In the genomic region with DNA sequence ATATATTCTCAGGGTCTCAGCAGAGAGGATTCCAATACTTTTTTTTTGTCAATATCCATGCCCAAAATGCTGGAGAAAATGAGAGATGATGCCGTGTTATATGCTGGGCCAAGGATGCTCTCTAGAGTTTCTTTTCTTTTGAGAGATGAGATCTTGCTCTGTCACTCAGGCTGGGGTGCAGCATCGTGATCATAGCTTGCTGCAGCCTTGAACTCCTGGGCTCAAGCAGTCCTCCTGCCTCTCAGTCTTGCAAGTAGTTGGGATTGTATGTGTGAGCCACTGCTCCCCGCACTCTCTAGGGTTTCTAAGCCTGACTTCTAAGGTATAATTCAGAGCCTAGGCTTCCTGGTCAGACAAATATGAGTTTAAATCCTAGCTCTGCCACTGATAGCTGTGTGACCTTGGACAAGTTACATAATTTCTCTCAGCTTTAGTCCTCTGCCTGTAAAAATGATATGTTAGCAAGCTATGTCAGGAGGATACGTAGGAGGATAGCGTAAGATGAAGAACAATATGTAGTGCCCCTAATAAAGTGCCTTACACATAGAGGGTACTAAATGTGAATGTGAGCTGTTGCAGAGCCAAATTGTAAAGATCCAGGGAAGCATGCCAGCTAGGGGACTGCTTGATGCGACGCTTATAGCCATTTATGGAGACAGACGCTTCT, we compare ENCODE assay signal across 14 cellular contexts. TPM values are rescaled to one million over a fixed set of nuclear protein-coding genes. Genes with fewer than 3 reads are reported as not detected.
DNase-seq lines count a peak whose midpoint lies in the region; ATAC-seq and TF ChIP-seq lines count a peak whose summit lies in the region.
"Had no signal": no experiment of that assay in that cellular context is flagged by ENCODE, and none has a peak within 500 bp of the region (broad histone marks: within the 10 kb centered on the region; RNA-seq: fewer than 3 reads in every experiment).

No MANE protein-coding gene starts in this region.

- in situ Hi-C loops in GM13976 (cut with MboI; ENCODE audit: low sequenced_read_pairs, unreplicated experiment) = no loop called here

- H3K4me1 ChIP-seq in BLaER1 (peaks cover 65% of the 10 kb centered on the region), rectal smooth muscle tissue (ENCODE audit: control insufficient read depth, insufficient read depth, low read length) (peaks cover 30% of the 10 kb centered on the region), mucosa of descending colon (ENCODE audit: low read depth) (peaks cover 7% of the 10 kb centered on the region)

- H3K9ac ChIP-seq in BLaER1 (no peak overlapping the region), rectal smooth muscle tissue (ENCODE audit: low read length) (peak overlapping the region; percentile 18)

- H3K27ac Mint-ChIP-seq in T-helper 17 cell (peak overlapping the region; percentile 91), glutamatergic neuron (ENCODE audit: unreplicated experiment) (no peak overlapping the region)

- H3K4me3 ChIP-seq in BLaER1 = no peak overlapping the region
- H3K4me3 ChIP-seq in rectal smooth muscle tissue (ENCODE audit: low read length) = peak overlapping the region; percentile 44
- no peak overlapping the region for H3K4me3 ChIP-seq in mucosa of descending colon

- H3K4me1 Mint-ChIP-seq in T-helper 17 cell = peaks cover 15% of the 10 kb centered on the region
- H3K4me1 Mint-ChIP-seq in glutamatergic neuron (ENCODE audit: low read depth, unreplicated experiment) = peaks cover 40% of the 10 kb centered on the region

- H3K27me3 ChIP-seq in BLaER1 (no peaks in the 10 kb centered on the region), rectal smooth muscle tissue (ENCODE audit: control insufficient read depth, insufficient read depth, low read length) (no peaks in the 10 kb centered on the region)

- no peak for TF ChIP-seq CTCF in glutamatergic neuron (IDR thresholded peaks at IDR 0.05; ENCODE audit: partially characterized antibody, unreplicated experiment)
- no peak for TF ChIP-seq CTCF in GM13976 (IDR thresholded peaks at IDR 0.05; ENCODE audit: borderline replicate concordance, control extremely low read depth, extremely low read depth, insufficient read depth, missing control alignments)
- TF ChIP-seq CTCF in mucosa of descending colon (IDR thresholded peaks at IDR 0.05) = no peak

- H3K36me3 ChIP-seq in BLaER1 = peaks cover 18% of the 10 kb centered on the region
- no peaks in the 10 kb centered on the region for H3K36me3 ChIP-seq in rectal smooth muscle tissue (ENCODE audit: control insufficient read depth, insufficient read depth, low read length)
- no peaks in the 10 kb centered on the region for H3K36me3 ChIP-seq in mucosa of descending colon (ENCODE audit: low read depth)

- peaks cover 3% of the 10 kb centered on the region for H3K9me3 Mint-ChIP-seq in glutamatergic neuron (ENCODE audit: unreplicated experiment)

- intact Hi-C loops in mucosa of descending colon (cut with DNase I, micrococcal nuclease) = no loop called here

- H3K4me3 Mint-ChIP-seq in T-helper 17 cell = no peak overlapping the region
- H3K4me3 Mint-ChIP-seq in glutamatergic neuron (ENCODE audit: unreplicated experiment) = peak overlapping the region; percentile 93

- ATAC-seq in T-helper 17 cell (no peak), HG02623 (IDR thresholded peaks at IDR 0.05; ENCODE audit: unreplicated experiment) (no peak), mucosa of descending colon (no peak)

- H3K27ac ChIP-seq in BLaER1 = no peak overlapping the region
- peak overlapping the region; percentile 91 for H3K27ac ChIP-seq in rectal smooth muscle tissue (ENCODE audit: low read depth, low read length)
- H3K27ac ChIP-seq: WERI-Rb-1 had no signal

- H3K9me3 ChIP-seq in BLaER1 (no peaks in the 10 kb centered on the region), T-helper 17 cell (ENCODE audit: control insufficient read depth, low read length, poor library complexity, severe bottlenecking) (no peaks in the 10 kb centered on the region), mucosa of descending colon (no peaks in the 10 kb centered on the region)

- H3K27me3 Mint-ChIP-seq in T-helper 17 cell (peaks cover 10% of the 10 kb centered on the region), glutamatergic neuron (ENCODE audit: unreplicated experiment) (peaks cover 2% of the 10 kb centered on the region)

- peak overlapping the region; percentile 81; the same call in 1 of the 2 replicates for H3K4me2 ChIP-seq in BLaER1

- H3K36me3 Mint-ChIP-seq in T-helper 17 cell (ENCODE audit: low read depth) (peaks cover 3% of the 10 kb centered on the region), glutamatergic neuron (ENCODE audit: unreplicated experiment) (no peaks in the 10 kb centered on the region)

- peaks cover 15% of the 10 kb centered on the region; the same call in 1 of the 2 replicates for H4K20me1 ChIP-seq in BLaER1

- DNase-seq in T-helper 17 cell (no peak), glutamatergic neuron (no peak), GM13976 (ENCODE audit: low spot score) (no peak), mucosa of descending colon (no peak), NCI-H526 (lab: John Stamatoyannopoulos, UW) (no peak)
- DNase-seq: activated CD8-positive, alpha-beta memory T cell treated with anti-CD3 and anti-CD28 coated beads for 24 hours; NCI-H1105; NCI-H226; OCI-M1; stimulated activated CD4-positive, alpha-beta T cell treated with anti-CD3 and anti-CD28 coated beads, Interleukin-4, amount 100 ng/mL, for 1 hour; WERI-Rb-1 had no signal

RNA-seq across cellular contexts. Expression of a gene that starts 7.3 kb away (rescaled TPM):
- 1 to 10 TPM; 4.1 to 5.9 TPM for total RNA-seq in T-helper 17 cell
- total RNA-seq in glutamatergic neuron (ENCODE audit: unreplicated experiment) = 45.1 TPM
- total RNA-seq in mucosa of descending colon = 10 to 100 TPM in 1 of 3 donors, 1 to 10 TPM in 2; 6.1 to 42.8 (median 8.5) TPM

RNA-seq across cellular contexts. Expression of a gene that starts 34.1 kb away (rescaled TPM):
- 10 to 100 TPM; 18.5 to 22.2 TPM for total RNA-seq in T-helper 17 cell
- 24.5 TPM for total RNA-seq in glutamatergic neuron (ENCODE audit: unreplicated experiment)
- 10 to 100 TPM; 11.7 to 16.5 (median 13.4) TPM for total RNA-seq in mucosa of descending colon

RNA-seq across cellular contexts. Expression of a gene that starts 34.1 kb away (rescaled TPM):
- 10 to 100 TPM; 23.8 to 28.0 TPM for total RNA-seq in T-helper 17 cell
- total RNA-seq in glutamatergic neuron (ENCODE audit: unreplicated experiment) = 38.5 TPM
- total RNA-seq in mucosa of descending colon = 10 to 100 TPM; 24.1 to 30.9 (median 26.6) TPM
